ENCODE assay signal across 17 cellular contexts in the genomic region with DNA sequence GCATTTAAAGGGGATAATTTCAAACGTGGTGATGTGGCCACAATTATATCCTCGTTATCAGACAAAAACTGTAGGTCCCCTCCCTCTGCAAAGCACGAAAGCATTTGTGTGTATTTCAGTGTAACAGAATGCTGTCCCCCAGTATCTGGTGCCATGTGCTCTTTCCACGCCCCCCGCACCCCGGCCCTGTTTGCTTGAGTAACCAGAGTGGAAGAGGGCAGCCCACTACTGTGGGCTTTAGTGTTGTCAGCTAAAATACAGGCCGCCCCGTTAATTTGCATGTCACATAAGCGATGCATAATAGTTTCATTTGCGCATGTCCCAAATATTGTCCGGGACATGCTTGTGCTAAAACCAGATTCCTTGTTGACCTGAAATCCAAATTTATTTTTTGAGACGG.
"Had no signal": no experiment of that assay in that cellular context is flagged by ENCODE, and none has a peak within 500 bp of the region (broad histone marks: within the 10 kb centered on the region; RNA-seq: fewer than 3 reads in every experiment).

No MANE protein-coding gene starts in this region.

- H3K27me3 Mint-ChIP-seq: activated naive CD4-positive, alpha-beta T cell treated with anti-CD3 and anti-CD28 coated beads, Interleukin-2, amount 50 U/mL, for 24 hours had no signal

- H3K27ac ChIP-seq: brain microvascular endothelial cell, epithelial cell of prostate, neutrophil, parathyroid adenoma, VCaP had no signal

- H3K27me3 ChIP-seq: brain microvascular endothelial cell, neutrophil had no signal

- H3K9me3 Mint-ChIP-seq: activated CD4-positive, alpha-beta memory T cell treated with anti-CD3 and anti-CD28 coated beads, Interleukin-2, amount 10 ng/mL, durations not matched to agents 7 days and 5 days; activated naive CD4-positive, alpha-beta T cell treated with anti-CD3 and anti-CD28 coated beads, Interleukin-2, amount 50 U/mL, for 24 hours; activated T-cell treated with anti-CD3 and anti-CD28 coated beads, Interleukin-2, amount 50 U/mL, for 24 hours; dendritic cell treated with granulocyte-macrophage colony-stimulating factor and Interleukin-4, amounts not matched to agents 40 ng/mL and 50 ng/mL, for 4 days had no signal

- H3K36me3 Mint-ChIP-seq: naive thymus-derived CD8-positive, alpha-beta T cell had no signal

- H3K36me3 ChIP-seq: brain microvascular endothelial cell, neutrophil had no signal

- H3K4me3 ChIP-seq: skin epidermis had no signal

- H3K27ac Mint-ChIP-seq: activated CD4-positive, alpha-beta memory T cell treated with anti-CD3 and anti-CD28 coated beads, Interleukin-2, amount 10 ng/mL, durations not matched to agents 7 days and 5 days; activated CD4-positive, alpha-beta T cell treated with anti-CD3 and anti-CD28 coated beads for 36 hours; dendritic cell treated with granulocyte-macrophage colony-stimulating factor and Interleukin-4, amounts not matched to agents 40 ng/mL and 50 ng/mL, for 4 days; naive thymus-derived CD8-positive, alpha-beta T cell had no signal

- H3K9me3 ChIP-seq: neutrophil had no signal

- H3K4me1 ChIP-seq: parathyroid adenoma had no signal

- ATAC-seq: left lobe of liver; naive thymus-derived CD8-positive, alpha-beta T cell had no signal

- H3K4me1 Mint-ChIP-seq: activated CD4-positive, alpha-beta memory T cell treated with anti-CD3 and anti-CD28 coated beads, Interleukin-2, amount 10 ng/mL, durations not matched to agents 7 days and 5 days; naive thymus-derived CD8-positive, alpha-beta T cell had no signal

- H3K4me3 Mint-ChIP-seq: activated CD4-positive, alpha-beta memory T cell treated with anti-CD3 and anti-CD28 coated beads, Interleukin-2, amount 10 ng/mL, durations not matched to agents 7 days and 5 days; activated CD4-positive, alpha-beta T cell treated with anti-CD3 and anti-CD28 coated beads for 36 hours; activated naive CD4-positive, alpha-beta T cell treated with anti-CD3 and anti-CD28 coated beads, Interleukin-2, amount 50 U/mL, for 24 hours; dendritic cell treated with granulocyte-macrophage colony-stimulating factor and Interleukin-4, amounts not matched to agents 40 ng/mL and 50 ng/mL, for 4 days; naive thymus-derived CD8-positive, alpha-beta T cell had no signal

- DNase-seq: activated CD4-positive, alpha-beta memory T cell treated with anti-CD3 and anti-CD28 coated beads, Interleukin-2, amount 10 ng/mL, durations not matched to agents 7 days and 5 days; islet precursor cell; naive thymus-derived CD8-positive, alpha-beta T cell; stimulated activated naive CD4-positive, alpha-beta T cell treated with Interleukin-2 at 50 U/mL for 16 hours; substantia nigra; trophoblast cell had no signal
